Comparison of ENCODE assay signal across 25 cellular contexts in the genomic region with DNA sequence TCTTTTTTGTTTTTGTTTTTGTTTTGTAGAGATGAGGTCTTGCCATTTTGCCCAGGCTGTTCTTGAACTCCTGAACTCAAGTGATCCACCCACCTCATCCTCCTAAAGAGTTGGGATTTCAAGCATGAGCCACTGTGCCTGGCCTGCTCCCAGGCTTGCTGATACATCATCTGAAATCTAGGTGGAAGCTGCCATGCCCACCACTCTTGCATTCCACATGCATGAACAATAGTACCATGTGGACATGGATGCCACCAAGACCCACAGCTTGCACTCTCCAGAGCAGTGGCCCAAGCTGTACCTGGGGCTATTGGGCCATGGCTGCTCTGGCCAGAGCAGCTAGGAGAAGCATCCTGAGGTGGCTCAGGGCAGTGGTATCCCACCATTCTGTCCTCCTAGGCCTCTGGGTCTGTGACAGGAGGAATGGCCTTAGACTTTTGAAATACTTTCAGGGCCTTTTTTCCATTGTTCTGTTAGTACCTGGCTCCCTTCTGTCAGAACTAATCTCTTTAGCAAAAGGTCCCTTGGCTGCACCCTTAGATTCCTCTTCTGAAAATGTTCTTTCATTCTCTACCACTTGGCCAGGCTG.
"Had no signal": no experiment of that assay in that cellular context is flagged by ENCODE, and none has a peak within 500 bp of the region (broad histone marks: within the 10 kb centered on the region; RNA-seq: fewer than 3 reads in every experiment).

No MANE protein-coding gene starts in this region.

- H3K27ac ChIP-seq: esophagus squamous epithelium, heart right ventricle, left lung, parathyroid adenoma, stomach, thyroid gland had no signal

- H3K4me3 ChIP-seq: esophagus squamous epithelium, heart right ventricle, left lung, mucosa of descending colon, smooth muscle cell, stomach, thyroid gland had no signal

- H3K27me3 ChIP-seq: esophagus squamous epithelium, heart right ventricle, left lung, thyroid gland had no signal

- H3K4me1 ChIP-seq: esophagus squamous epithelium, parathyroid adenoma, stomach had no signal

- H3K9ac ChIP-seq: parathyroid adenoma had no signal

- H2AFZ ChIP-seq: parathyroid adenoma had no signal

- DNase-seq: dermis blood vessel endothelial cell; effector memory CD4-positive, alpha-beta T cell; erythroblast; esophagus squamous epithelium; foreskin melanocyte; glutamatergic neuron; heart right ventricle; hippocampal formation; left cardiac atrium; left lung; mesenchymal stem cell; mucosa of descending colon; naive B cell; right cardiac atrium; stimulated activated CD4-positive, alpha-beta T cell treated with anti-CD3 and anti-CD28 coated beads, Interleukin-12 subunit alpha, Interleukin-12 subunit beta, amount 100 ng/mL, for 4 hours; stimulated activated CD4-positive, alpha-beta T cell treated with anti-CD3 and anti-CD28 coated beads, Interleukin-1b, Interleukin-23, amount 100 ng/mL, for 48 hours; stimulated activated CD4-positive, alpha-beta T cell treated with anti-CD3 and anti-CD28 coated beads, Interleukin-4, amount 100 ng/mL, for 1 hour; stimulated activated CD8-positive, alpha-beta memory T cell treated with anti-CD3 and anti-CD28 coated beads, Interleukin-4, amount 100 ng/mL, for 48 hours; stimulated activated naive CD4-positive, alpha-beta T cell treated with Interleukin-2 at 50 U/mL for 16 hours; stomach; thyroid gland; trophoblast cell had no signal

- H3K9me3 ChIP-seq: esophagus squamous epithelium, heart right ventricle, left lung, mucosa of descending colon, stomach, thyroid gland had no signal

- ATAC-seq: left cardiac atrium; left lung; mucosa of descending colon; natural killer cell treated with Interleukin-12 subunit alpha and Interleukin-12 subunit beta and Interleukin-15 and Interleukin-18, amount 100 ng/mL, for 72 hours; right cardiac atrium had no signal

- H3K36me3 ChIP-seq: esophagus squamous epithelium, heart right ventricle, left lung, stomach, thyroid gland had no signal

- H3K4me2 ChIP-seq: smooth muscle cell had no signal
